ENCODE assay signal across 15 cellular contexts in the genomic region with DNA sequence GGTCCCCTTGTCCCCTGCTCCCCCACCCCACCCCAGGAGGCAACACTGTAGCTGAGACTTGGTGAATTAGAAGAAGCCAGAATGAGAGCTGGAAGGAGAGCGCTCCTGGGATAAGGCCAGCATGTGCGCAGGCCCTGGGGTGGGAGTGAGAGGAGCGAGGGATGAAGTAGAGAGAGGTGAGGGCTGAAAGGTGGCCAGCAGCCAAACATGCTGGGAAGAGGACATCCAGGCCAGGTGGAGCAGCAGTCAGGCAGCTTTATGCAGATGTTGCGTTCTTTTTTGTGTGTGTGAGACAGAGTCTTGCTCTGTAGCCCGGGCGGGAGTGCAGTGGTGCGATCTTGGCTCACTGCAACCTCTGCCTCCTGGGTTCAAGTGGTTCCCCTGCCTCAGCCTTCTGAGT. TPM values are rescaled to one million over a fixed set of nuclear protein-coding genes. Genes with fewer than 3 reads are reported as not detected.
DNase-seq lines count a peak whose midpoint lies in the region; ATAC-seq, FAIRE-seq and TF ChIP-seq lines count a peak whose summit lies in the region.
"Had no signal": no experiment of that assay in that cellular context is flagged by ENCODE, and none has a peak within 500 bp of the region (broad histone marks: within the 10 kb centered on the region; RNA-seq: fewer than 3 reads in every experiment).

No MANE protein-coding gene starts in this region.

- BruUV-seq in Calu3 (replicated peaks; lab: Mats Ljungman, UMichigan) (no TSS peak), PC-3 (replicated peaks; lab: Mats Ljungman, UMichigan) (no TSS peak)

- peaks cover 16% of the 10 kb centered on the region for H3K36me3 Mint-ChIP-seq in Calu3 (ENCODE audit: insufficient read depth, unreplicated experiment)
- no peaks in the 10 kb centered on the region for H3K36me3 Mint-ChIP-seq in H9 (ENCODE audit: insufficient read depth in 1 of 3, low read depth in 3 of 3)
- no peaks in the 10 kb centered on the region for H3K36me3 Mint-ChIP-seq in neural progenitor cell

- peaks cover 28% of the 10 kb centered on the region for H3K27me3 Mint-ChIP-seq in Calu3 (ENCODE audit: unreplicated experiment)
- H3K27me3 Mint-ChIP-seq in H9 (ENCODE audit: low read depth) = peaks cover 11% of the 10 kb centered on the region
- H3K27me3 Mint-ChIP-seq in neural progenitor cell (ENCODE audit: insufficient read depth, low read depth) = peaks cover 20% of the 10 kb centered on the region

- H4K91ac ChIP-seq in H9 (ENCODE audit: insufficient read length, low read depth, low read length) = no peak overlapping the region

- no peak overlapping the region for H4K5ac ChIP-seq in H9 (ENCODE audit: insufficient read length, low read depth, low read length)

- H3K4me3 ChIP-seq in neural progenitor cell (no peak overlapping the region), PC-3 (ENCODE audit: low read length) (no peak overlapping the region)
- H3K4me3 ChIP-seq: HAP-1 had no signal

- no peak overlapping the region for H3K4me2 ChIP-seq in H9 (ENCODE audit: insufficient read depth, insufficient read length, low read length)
- no peak overlapping the region for H3K4me2 ChIP-seq in neural progenitor cell
- H3K4me2 ChIP-seq in PC-3 (ENCODE audit: low read length) = no peak overlapping the region

- H3K14ac ChIP-seq in H9 (ENCODE audit: insufficient read depth, low read length) = no peak overlapping the region

- H3K18ac ChIP-seq in H9 (ENCODE audit: insufficient read length, low read depth, low read length) = no peak overlapping the region

- no peak overlapping the region for H3K23ac ChIP-seq in H9 (ENCODE audit: insufficient read length, low read depth, low read length)

- H2BK120ac ChIP-seq in H9 (ENCODE audit: low read depth, low read length, poor library complexity, severe bottlenecking) = no peak overlapping the region

- intact Hi-C loops in Calu3 (cut with micrococcal nuclease; ENCODE audit: unreplicated experiment) (no loop called here), PC-3 (cut with micrococcal nuclease) (no loop called here)

- DNase-seq in Calu3 (no peak), H9 (no peak), SHP77 treated with DMSO at 0.1 percent for 48 hours (lab: John Stamatoyannopoulos, UW) (peak; percentile 15), neural progenitor cell (ENCODE audit: low spot score) (no peak), PC-3 (no peak), H54 (ENCODE audit: insufficient read length, low spot score) (no peak), DMS153 (lab: John Stamatoyannopoulos, UW) (no peak)
- DNase-seq: ACHN; CD4-positive, alpha-beta T cell; GF-D8; GOT3 had no signal

- H3K36me3 ChIP-seq in neural progenitor cell = no peaks in the 10 kb centered on the region
- no peaks in the 10 kb centered on the region for H3K36me3 ChIP-seq in PC-3 (ENCODE audit: low read depth, low read length)
- H3K36me3 ChIP-seq: HAP-1 had no signal

- H3K9me3 ChIP-seq in H9 (ENCODE audit: control insufficient read depth, low read depth, low read length) (no peaks in the 10 kb centered on the region), neural progenitor cell (ENCODE audit: low read depth) (no peaks in the 10 kb centered on the region), PC-3 (ENCODE audit: low read length) (no peaks in the 10 kb centered on the region)
- H3K9me3 ChIP-seq: Caco-2, HAP-1 had no signal

- H2BK5ac ChIP-seq in H9 (ENCODE audit: insufficient read length, low read length) = no peak overlapping the region

- H2AK5ac ChIP-seq in H9 (ENCODE audit: insufficient read length, low read length) = no peak overlapping the region

- H3K23me2 ChIP-seq in H9 (ENCODE audit: insufficient read length, low read depth, low read length, poor library complexity, severe bottlenecking) = no peaks in the 10 kb centered on the region

- H4K8ac ChIP-seq in H9 (replicated peaks; ENCODE audit: insufficient read length, low read depth, low read length) = no peak overlapping the region

- H3K79me1 ChIP-seq in H9 (ENCODE audit: insufficient read depth, low read depth, low read length, poor library complexity, severe bottlenecking) = no peaks in the 10 kb centered on the region

- H3K9ac ChIP-seq in H9 (ENCODE audit: extremely low read depth, insufficient read length, low read length) = no peak overlapping the region
- no peak overlapping the region for H3K9ac ChIP-seq in neural progenitor cell
- no peak overlapping the region for H3K9ac ChIP-seq in PC-3 (ENCODE audit: low read length)

- CTCF ChIA-PET in Calu3 (lab: Charles Lee) = interaction anchor here (1.2 kb wide), 1 partner anchor 12 kb away, joined by 6 read pairs; no protein-coding TSS in a partner anchor
- CTCF ChIA-PET in PC-3 (lab: Charles Lee) = no interaction called here

- peaks cover 84% of the 10 kb centered on the region for H3K4me1 Mint-ChIP-seq in Calu3 (ENCODE audit: low read depth, unreplicated experiment)
- H3K4me1 Mint-ChIP-seq in H9 = peaks cover 24 to 39% of the 10 kb centered on the region in 2 experiments
- peaks cover 15% of the 10 kb centered on the region for H3K4me1 Mint-ChIP-seq in neural progenitor cell

- H3K27ac ChIP-seq in H9 (ENCODE audit: insufficient read length, low read depth, low read length) = no peak overlapping the region
- no peak overlapping the region for H3K27ac ChIP-seq in neural progenitor cell
- H3K27ac ChIP-seq in PC-3 (ENCODE audit: low read length) = no peak overlapping the region
- H3K27ac ChIP-seq: C4-2B had no signal

- POLR2A ChIA-PET in PC-3 (lab: Charles Lee; ENCODE audit: unreplicated experiment) = no interaction called here

- no peak overlapping the region for H3T11ph ChIP-seq in H9 (ENCODE audit: low read length)

- no peak overlapping the region for H2BK15ac ChIP-seq in H9 (ENCODE audit: low read depth, low read length)

- no peak for FAIRE-seq in H54 (lab: Jason Lieb, UNC)
- FAIRE-seq: A204.1 had no signal

- TF ChIP-seq POLR2A in H54 (IDR thresholded peaks at IDR 0.05; ENCODE audit: low read depth, low read length) = no peak

- no peaks in the 10 kb centered on the region for H3K9me2 ChIP-seq in PC-3 (replicated peaks; ENCODE audit: low read length)

- H3K56ac ChIP-seq in H9 (ENCODE audit: insufficient read length, low read depth, low read length) = no peak overlapping the region

- no peak for ATAC-seq in PC-3

- H3K4me1 ChIP-seq in H9 (ENCODE audit: insufficient read depth, low read length) = no peaks in the 10 kb centered on the region; the same call in 1 of the 2 replicates
- peaks cover 13% of the 10 kb centered on the region for H3K4me1 ChIP-seq in neural progenitor cell
- peaks cover 6% of the 10 kb centered on the region; the same call in 1 of the 2 replicates for H3K4me1 ChIP-seq in PC-3 (ENCODE audit: insufficient read depth, low read length)
- H3K4me1 ChIP-seq: Caco-2 had no signal

- H3K4me3 Mint-ChIP-seq in Calu3 (ENCODE audit: low read depth, unreplicated experiment) (no peak overlapping the region), H9 (no peak overlapping the region), neural progenitor cell (no peak overlapping the region)
- H3K4me3 Mint-ChIP-seq: CD4-positive, alpha-beta T cell had no signal

- H2AFZ ChIP-seq in H9 (ENCODE audit: low read length) = no peak overlapping the region
- H2AFZ ChIP-seq in neural progenitor cell (replicated peaks) = no peak overlapping the region
- no peak overlapping the region for H2AFZ ChIP-seq in PC-3 (ENCODE audit: low read length)

- TF ChIP-seq CTCF in Calu3 (IDR thresholded peaks at IDR 0.05; ENCODE audit: unreplicated experiment) (no peak), H9 (conservative IDR thresholded peaks at IDR 0.05) (no peak), neural progenitor cell (IDR thresholded peaks at IDR 0.05) (no peak), PC-3 (conservative IDR thresholded peaks at IDR 0.05; ENCODE audit: low read depth, low read length) (no peak)

- H4K20me1 ChIP-seq in H9 (ENCODE audit: control insufficient read depth, insufficient read depth, insufficient read length) (no peaks in the 10 kb centered on the region), neural progenitor cell (ENCODE audit: low read depth) (no peaks in the 10 kb centered on the region), PC-3 (ENCODE audit: low read length) (no peaks in the 10 kb centered on the region)

- H3K27me3 ChIP-seq in H9 (ENCODE audit: insufficient read depth, low read length) (no peaks in the 10 kb centered on the region), neural progenitor cell (no peaks in the 10 kb centered on the region), PC-3 (ENCODE audit: low read length) (peaks cover 38% of the 10 kb centered on the region)

- peak overlapping the region; percentile 48 for H3K27ac Mint-ChIP-seq in Calu3 (ENCODE audit: unreplicated experiment)
- H3K27ac Mint-ChIP-seq in H9 = peak overlapping the region in 2 of 3 experiments; percentile 47 to 66; a peak in 2 of 7 replicates
- H3K27ac Mint-ChIP-seq in neural progenitor cell = peak overlapping the region; percentile 65
- H3K27ac Mint-ChIP-seq: CD4-positive, alpha-beta T cell had no signal

- no peaks in the 10 kb centered on the region for H3F3A ChIP-seq in neural progenitor cell (ENCODE audit: low read depth)
- no peaks in the 10 kb centered on the region for H3F3A ChIP-seq in PC-3 (ENCODE audit: low read length, unreplicated experiment)

- peaks cover 3% of the 10 kb centered on the region for H3K9me3 Mint-ChIP-seq in Calu3 (ENCODE audit: low read depth, unreplicated experiment)
- no peaks in the 10 kb centered on the region for H3K9me3 Mint-ChIP-seq in H9
- no peaks in the 10 kb centered on the region for H3K9me3 Mint-ChIP-seq in neural progenitor cell
- H3K9me3 Mint-ChIP-seq: CD4-positive, alpha-beta T cell had no signal

- H3K4ac ChIP-seq in H9 (ENCODE audit: low read depth, low read length) = no peak overlapping the region

- WGBS in H9 (ENCODE audit: extremely low coverage, insufficient read length, low lambda C conversion rate) = no CpG with 5 or more reads among the region's 7 CpGs

- H3K79me2 ChIP-seq in H9 (ENCODE audit: insufficient read depth, low read length) = no peaks in the 10 kb centered on the region
- no peaks in the 10 kb centered on the region for H3K79me2 ChIP-seq in neural progenitor cell (ENCODE audit: low read depth)
- no peaks in the 10 kb centered on the region for H3K79me2 ChIP-seq in PC-3 (ENCODE audit: low read length)

- no peak overlapping the region for H2BK12ac ChIP-seq in H9 (ENCODE audit: insufficient read length, low read depth, low read length)

- H2BK20ac ChIP-seq in H9 (ENCODE audit: low read depth, low read length, poor library complexity, severe bottlenecking) = no peak overlapping the region

RNA-seq across cellular contexts. Expression of a gene that starts 2.2 kb away (rescaled TPM):
- 8.5 and 9.2 TPM in 2 replicates for total RNA-seq in Calu3 (2022)
- total RNA-seq in H9 (2021) = not detected in 2 replicates
- not detected in 2 replicates for total RNA-seq in neural progenitor cell (ENCODE audit: low replicate concordance)
- total RNA-seq in PC-3 (2014; rRNA removed) = not detected in 2 replicates
- total RNA-seq: Caco-2; CD4-positive, alpha-beta T cell had no signal

RNA-seq across cellular contexts. Expression of a gene that starts 45.0 kb away (rescaled TPM):
- not detected in 2 replicates for total RNA-seq in Calu3 (2022)
- total RNA-seq in H9 (2021) = not detected in 2 replicates
- total RNA-seq in neural progenitor cell (ENCODE audit: low replicate concordance) = not detected in 2 replicates
- total RNA-seq in PC-3 (2014; rRNA removed) = not detected in 2 replicates
- total RNA-seq: Caco-2; CD4-positive, alpha-beta T cell had no signal
